ENCODE assay signal across 8 cellular contexts in genomic region chr5:172283020-172283861, GRCh38. TPM values are rescaled to one million over a fixed set of nuclear protein-coding genes. Genes with fewer than 3 reads are reported as not detected.
A peak's percentile ranks its signal among the peaks of the same experiment; 100 is the strongest.
DNase-seq lines count a peak whose midpoint lies in the region; ATAC-seq and TF ChIP-seq lines count a peak whose summit lies in the region.

Gene UBTD2 (minus strand): TSS chr5:172283764. CDS start chr5:172283665, 99 bp downstream.

- H3K27ac ChIP-seq in DND-41 (ENCODE audit: low read length), result peak within 1 kb of the TSS; percentile 75
- H3K27ac ChIP-seq in temporal lobe (ENCODE audit: low read depth, low read length), result peak within 1 kb of the TSS; percentile 44

- peak within 1 kb of the TSS; percentile 81 for H3K27ac Mint-ChIP-seq in activated naive CD4-positive, alpha-beta T cell treated with anti-CD3 and anti-CD28 coated beads, Interleukin-2, amount 50 U/mL, for 24 hours

- TF ChIP-seq CTCF in DND-41 (IDR thresholded peaks at IDR 0.05; ENCODE audit: borderline replicate concordance, extremely low read depth, low read length, poor library complexity, severe bottlenecking) (peak; percentile 58), omental fat pad (IDR thresholded peaks at IDR 0.05) (no peak)

- H3K27me3 Mint-ChIP-seq in activated naive CD4-positive, alpha-beta T cell treated with anti-CD3 and anti-CD28 coated beads, Interleukin-2, amount 50 U/mL, for 24 hours, result no peaks in the 10 kb centered on the region

- H3K79me2 ChIP-seq in DND-41 (ENCODE audit: insufficient read depth, low read length), result peaks cover 52% of the 10 kb centered on the region

- H3K4me1 ChIP-seq in DND-41 (ENCODE audit: insufficient read depth, low read length), result peaks cover 31% of the 10 kb centered on the region

- H3K4me2 ChIP-seq in DND-41 (ENCODE audit: insufficient read depth, low read length), result peak within 1 kb of the TSS; percentile 99

- peaks cover 38% of the 10 kb centered on the region for H3K4me1 Mint-ChIP-seq in activated naive CD4-positive, alpha-beta T cell treated with anti-CD3 and anti-CD28 coated beads, Interleukin-2, amount 50 U/mL, for 24 hours

- no peaks in the 10 kb centered on the region for H3K9me3 ChIP-seq in DND-41 (ENCODE audit: insufficient read depth, low read length, severe bottlenecking)

- peaks cover 12% of the 10 kb centered on the region for H3K27me3 ChIP-seq in DND-41 (ENCODE audit: insufficient read depth, low read length, poor library complexity)

- no peaks in the 10 kb centered on the region; the same call in 1 of the 2 replicates for H3K36me3 ChIP-seq in DND-41 (ENCODE audit: insufficient read depth, low read length)

- H3K9ac ChIP-seq in DND-41 (ENCODE audit: low read depth, low read length), result peak within 1 kb of the TSS; percentile 86

- H3K9me3 Mint-ChIP-seq in activated naive CD4-positive, alpha-beta T cell treated with anti-CD3 and anti-CD28 coated beads, Interleukin-2, amount 50 U/mL, for 24 hours, result no peaks in the 10 kb centered on the region

- peak within 1 kb of the TSS; percentile 98 for H2AFZ ChIP-seq in DND-41 (ENCODE audit: low read depth, low read length)

- H3K4me3 ChIP-seq in DND-41 (ENCODE audit: low read depth in 1 of 2, low read length in 2 of 2), result peak within 1 kb of the TSS; percentile 94 to 97

- no peaks in the 10 kb centered on the region for H3K36me3 Mint-ChIP-seq in activated naive CD4-positive, alpha-beta T cell treated with anti-CD3 and anti-CD28 coated beads, Interleukin-2, amount 50 U/mL, for 24 hours

- DNase-seq in DND-41 (peak; percentile 82), HuH-7 (ENCODE audit: low spot score) (peak; percentile 83), SHP77 treated with DMSO at 0.1 percent for 48 hours (lab: John Stamatoyannopoulos, UW) (peak; percentile 29), glomerular endothelial cell (ENCODE audit: extremely low read depth, low read depth, low spot score) (no peak), omental fat pad (ENCODE audit: low spot score) (peak; percentile 33)

- H4K20me1 ChIP-seq in DND-41 (ENCODE audit: insufficient read depth, low read length), result peaks cover 17% of the 10 kb centered on the region; the same call in 1 of the 2 replicates

- peak; percentile 87 for ATAC-seq in DND-41 (ENCODE audit: insufficient read depth, low read depth)
- peak; percentile 88 for ATAC-seq in GM21526 (IDR thresholded peaks at IDR 0.05; ENCODE audit: low FRiP score, unreplicated experiment)
- peak; percentile 93 for ATAC-seq in omental fat pad (ENCODE audit: low FRiP score)

- peak within 1 kb of the TSS; percentile 91 for H3K4me3 Mint-ChIP-seq in activated naive CD4-positive, alpha-beta T cell treated with anti-CD3 and anti-CD28 coated beads, Interleukin-2, amount 50 U/mL, for 24 hours

RNA-seq across cellular contexts. Expression of gene UBTD2, which starts in this region (rescaled TPM):
- total RNA-seq in glomerular endothelial cell (18.5 and 23.9 TPM in 2 replicates), omental fat pad (10 to 100 TPM; 14.5 to 22.1 (median 16.2) TPM), temporal lobe (57.0 TPM)
